ENCODE assay signal across 8 cellular contexts in genomic region chr2:73830871-73831401, GRCh38. TPM values are rescaled to one million over a fixed set of nuclear protein-coding genes. Genes with fewer than 3 reads are reported as not detected.
DNase-seq lines count a peak whose midpoint lies in the region; ATAC-seq and TF ChIP-seq lines count a peak whose summit lies in the region.

No MANE protein-coding gene starts in this region.

- H3K18ac ChIP-seq in mesenchymal stem cell (ENCODE audit: low read depth in 1 of 2, low read length in 2 of 2) (no peak overlapping the region), mesendoderm (ENCODE audit: low read length) (no peak overlapping the region)

- no peaks in the 10 kb centered on the region for H3K9me3 ChIP-seq in mesenchymal stem cell (ENCODE audit: control insufficient read depth, low read length)
- H3K9me3 ChIP-seq in upper lobe of right lung: no peaks in the 10 kb centered on the region

- H4K5ac ChIP-seq in mesendoderm (ENCODE audit: low read length): no peak overlapping the region

- peaks cover 35% of the 10 kb centered on the region for H3K4me1 ChIP-seq in ACC112 (ENCODE audit: control insufficient read depth, insufficient read depth, low read length, unreplicated experiment)
- peaks cover 6% of the 10 kb centered on the region for H3K4me1 ChIP-seq in mesenchymal stem cell (ENCODE audit: control insufficient read depth, insufficient read depth, low read depth, low read length)
- H3K4me1 ChIP-seq in mesendoderm (ENCODE audit: control insufficient read depth, low read depth, low read length): no peaks in the 10 kb centered on the region
- H3K4me1 ChIP-seq in upper lobe of right lung: peaks cover 17% of the 10 kb centered on the region

- H3K4me1 Mint-ChIP-seq in activated naive CD8-positive, alpha-beta T cell treated with anti-CD3 and anti-CD28 coated beads for 36 hours: peaks cover 37% of the 10 kb centered on the region

- no peak overlapping the region for H2BK5ac ChIP-seq in mesenchymal stem cell (ENCODE audit: low read depth, low read length, poor library complexity, severe bottlenecking)
- H2BK5ac ChIP-seq in mesendoderm (ENCODE audit: low read length): no peak overlapping the region

- no peak for ATAC-seq in GM19397 (IDR thresholded peaks at IDR 0.05; ENCODE audit: unreplicated experiment)
- no peak for ATAC-seq in upper lobe of right lung

- WGBS in mesenchymal stem cell: 73% methylated on average over 11 of the region's 11 CpGs
- WGBS in mesendoderm (ENCODE audit: extremely low coverage, insufficient coverage, low lambda C conversion rate): no CpG with 5 or more reads among the region's 11 CpGs

- H2BK12ac ChIP-seq in mesenchymal stem cell (ENCODE audit: low read length in 2 of 2): no peak overlapping the region

- H3K9me3 Mint-ChIP-seq in activated naive CD8-positive, alpha-beta T cell treated with anti-CD3 and anti-CD28 coated beads for 36 hours: peaks cover 6% of the 10 kb centered on the region

- H3K4me3 Mint-ChIP-seq in activated naive CD8-positive, alpha-beta T cell treated with anti-CD3 and anti-CD28 coated beads for 36 hours: peak overlapping the region; percentile 98

- H2AFZ ChIP-seq in ACC112 (ENCODE audit: low read length, unreplicated experiment): no peak overlapping the region
- H2AFZ ChIP-seq in mesenchymal stem cell (ENCODE audit: low read depth, low read length): no peak overlapping the region

- peaks cover 33% of the 10 kb centered on the region for H3K36me3 Mint-ChIP-seq in activated naive CD8-positive, alpha-beta T cell treated with anti-CD3 and anti-CD28 coated beads for 36 hours

- no peak overlapping the region for H4K8ac ChIP-seq in mesenchymal stem cell (ENCODE audit: low read length)
- H4K8ac ChIP-seq in mesendoderm (ENCODE audit: low read depth, low read length): no peak overlapping the region

- H3K4me2 ChIP-seq in mesenchymal stem cell (ENCODE audit: low read length, poor library complexity, severe bottlenecking): no peak overlapping the region
- H3K4me2 ChIP-seq in mesendoderm (ENCODE audit: low read length): no peak overlapping the region

- TF ChIP-seq CTCF in upper lobe of right lung (IDR thresholded peaks at IDR 0.05): no peak

- intact Hi-C loops in upper lobe of right lung (cut with DNase I): no loop called here

- DNase-seq in LHCN-M2 (ENCODE audit: low read depth) (peak; percentile 95), mesenchymal stem cell (no peak), OCI-M1 (lab: John Stamatoyannopoulos, UW) (no peak), mesendoderm (no peak), upper lobe of right lung (no peak)
- DNase-seq in activated naive CD8-positive, alpha-beta T cell treated with anti-CD3 and anti-CD28 coated beads for 36 hours: peak; percentile 28

- H3K27me3 ChIP-seq in ACC112 (ENCODE audit: insufficient read depth, low read length) (no peaks in the 10 kb centered on the region), mesenchymal stem cell (ENCODE audit: control insufficient read depth in 1 of 2, insufficient read depth in 1 of 2, low read length in 2 of 2) (peaks cover 0 to 8% of the 10 kb centered on the region in 2 experiments), mesendoderm (ENCODE audit: insufficient read depth, low read length, poor library complexity) (no peaks in the 10 kb centered on the region), upper lobe of right lung (no peaks in the 10 kb centered on the region)

- H3K79me2 ChIP-seq in ACC112 (ENCODE audit: control insufficient read depth, insufficient read depth, low read length, unreplicated experiment) (peaks cover 31% of the 10 kb centered on the region), mesendoderm (ENCODE audit: control insufficient read depth, insufficient read depth, low read length) (peaks cover 14% of the 10 kb centered on the region)

- H3K14ac ChIP-seq in mesenchymal stem cell (ENCODE audit: low read length in 2 of 2): no peak overlapping the region

- no peak overlapping the region for H3K23ac ChIP-seq in mesenchymal stem cell (ENCODE audit: low read length in 2 of 2)
- no peak overlapping the region for H3K23ac ChIP-seq in mesendoderm (ENCODE audit: low read length)

- H3K36me3 ChIP-seq in ACC112 (ENCODE audit: insufficient read depth, low read length): peaks cover 21% of the 10 kb centered on the region
- peaks cover 2 to 28% of the 10 kb centered on the region in 2 experiments for H3K36me3 ChIP-seq in mesenchymal stem cell (ENCODE audit: control insufficient read depth in 1 of 2, insufficient read depth in 2 of 2, low read depth in 1 of 2, low read length in 2 of 2)
- H3K36me3 ChIP-seq in mesendoderm (ENCODE audit: control insufficient read depth, insufficient read depth, low read length): no peaks in the 10 kb centered on the region
- H3K36me3 ChIP-seq in upper lobe of right lung: peaks cover 32% of the 10 kb centered on the region

- H2BK120ac ChIP-seq in mesenchymal stem cell (ENCODE audit: low read depth, low read length) (no peak overlapping the region), mesendoderm (ENCODE audit: low read depth, low read length) (no peak overlapping the region)

- peaks cover 7% of the 10 kb centered on the region for H3K79me1 ChIP-seq in mesenchymal stem cell (replicated peaks; ENCODE audit: low read length, poor library complexity, severe bottlenecking)
- H3K79me1 ChIP-seq in mesendoderm (ENCODE audit: low read length): peaks cover 7% of the 10 kb centered on the region

- H3K27me3 Mint-ChIP-seq in activated naive CD8-positive, alpha-beta T cell treated with anti-CD3 and anti-CD28 coated beads for 36 hours: no peaks in the 10 kb centered on the region

- H2BK15ac ChIP-seq in mesenchymal stem cell (ENCODE audit: low read depth, poor library complexity, severe bottlenecking): no peak overlapping the region
- no peak overlapping the region for H2BK15ac ChIP-seq in mesendoderm (replicated peaks; ENCODE audit: low read depth)

- H4K91ac ChIP-seq in mesenchymal stem cell (ENCODE audit: low read length): no peak overlapping the region

- no peak overlapping the region for H3K4ac ChIP-seq in mesenchymal stem cell (ENCODE audit: low read depth in 1 of 2, low read length in 2 of 2)
- no peak overlapping the region for H3K4ac ChIP-seq in mesendoderm (ENCODE audit: low read depth, low read length)

- H3K4me3 ChIP-seq in ACC112 (ENCODE audit: low read depth, low read length): peak overlapping the region; percentile 76
- no peak overlapping the region for H3K4me3 ChIP-seq in mesenchymal stem cell (ENCODE audit: insufficient read depth in 1 of 2, low read depth in 1 of 2, low read length in 2 of 2)
- H3K4me3 ChIP-seq in mesendoderm (ENCODE audit: low read length): no peak overlapping the region
- no peak overlapping the region for H3K4me3 ChIP-seq in upper lobe of right lung

- H3K9ac ChIP-seq in mesenchymal stem cell (ENCODE audit: low read length): no peak overlapping the region
- H3K9ac ChIP-seq in mesendoderm (ENCODE audit: low read length): no peak overlapping the region

- H2AK5ac ChIP-seq in mesenchymal stem cell (ENCODE audit: low read length, severe bottlenecking) (peak overlapping the region; percentile 92), mesendoderm (ENCODE audit: low read length) (no peak overlapping the region)

- H3K56ac ChIP-seq in mesendoderm (ENCODE audit: low read length): no peak overlapping the region

- H3K27ac ChIP-seq in ACC112 (ENCODE audit: low read depth, low read length): peak overlapping the region; percentile 91
- H3K27ac ChIP-seq in mesenchymal stem cell (ENCODE audit: low read length, poor library complexity, severe bottlenecking): peak overlapping the region; percentile 88
- no peak overlapping the region for H3K27ac ChIP-seq in mesendoderm (ENCODE audit: low read depth, low read length)
- H3K27ac ChIP-seq in upper lobe of right lung: no peak overlapping the region

- peak overlapping the region; percentile 96 for H3K27ac Mint-ChIP-seq in activated naive CD8-positive, alpha-beta T cell treated with anti-CD3 and anti-CD28 coated beads for 36 hours

RNA-seq across cellular contexts. Expression of gene STAMBP, which starts 2.2 kb away (rescaled TPM):
- total RNA-seq in LHCN-M2 (2014; rRNA removed) (1,102 and 1,126 TPM in 2 replicates), upper lobe of right lung (29.9 TPM)
- polyA plus RNA-seq in LHCN-M2 (2012): 460 TPM
- total RNA-seq in activated naive CD8-positive, alpha-beta T cell treated with anti-CD3 and anti-CD28 coated beads for 36 hours: 10 to 100 TPM; 72.6 to 76.4 TPM
- polyA plus RNA-seq in mesenchymal stem cell (2013, experiment 1 of 2): 41.7 TPM
- polyA plus RNA-seq in mesenchymal stem cell (2013, experiment 2 of 2): 41.6 TPM
- polyA plus RNA-seq in mesendoderm (2013, experiment 1 of 2): 60.1 TPM
- polyA plus RNA-seq in mesendoderm (2013, experiment 2 of 2): 62.7 TPM

RNA-seq across cellular contexts. Expression of gene C2orf78, which starts 47.0 kb away (rescaled TPM):
- 0.06 TPM in 1 of 2 replicates, not detected in the other for total RNA-seq in LHCN-M2 (2014; rRNA removed)
- not detected for polyA plus RNA-seq in LHCN-M2 (2012)
- not detected for total RNA-seq in activated naive CD8-positive, alpha-beta T cell treated with anti-CD3 and anti-CD28 coated beads for 36 hours
- polyA plus RNA-seq in mesenchymal stem cell (2013, experiment 1 of 2): not detected
- polyA plus RNA-seq in mesenchymal stem cell (2013, experiment 2 of 2): not detected
- 0.18 TPM for polyA plus RNA-seq in mesendoderm (2013, experiment 1 of 2)
- polyA plus RNA-seq in mesendoderm (2013, experiment 2 of 2): 0.11 TPM
- total RNA-seq in upper lobe of right lung: not detected

RNA-seq across cellular contexts. Expression of gene DUSP11, which starts 51.0 kb away (rescaled TPM):
- total RNA-seq in LHCN-M2 (2014; rRNA removed): 26.9 and 31.8 TPM in 2 replicates
- 17.7 TPM for polyA plus RNA-seq in LHCN-M2 (2012)
- total RNA-seq in activated naive CD8-positive, alpha-beta T cell treated with anti-CD3 and anti-CD28 coated beads for 36 hours: 10 to 100 TPM; 30.2 to 31.0 TPM
- 30.0 TPM for polyA plus RNA-seq in mesenchymal stem cell (2013, experiment 1 of 2)
- polyA plus RNA-seq in mesenchymal stem cell (2013, experiment 2 of 2): 38.6 TPM
- 29.4 TPM for polyA plus RNA-seq in mesendoderm (2013, experiment 1 of 2)
- polyA plus RNA-seq in mesendoderm (2013, experiment 2 of 2): 33.2 TPM
- total RNA-seq in upper lobe of right lung: 17.9 TPM

Comparison
In these comparisons a context has a peak if more than half of its experiments do, and no peak if none do; other contexts are left out.
1. H3K27ac ChIP-seq: peak in ACC112 (single experiment) and mesenchymal stem cell (single experiment); none in mesendoderm (single experiment) and upper lobe of right lung (single experiment).
2. DNase-seq: peak in LHCN-M2 (single experiment) and activated naive CD8-positive, alpha-beta T cell treated with anti-CD3 and anti-CD28 coated beads for 36 hours (single experiment); none in mesenchymal stem cell (single experiment), OCI-M1 (single experiment), mesendoderm (single experiment) and upper lobe of right lung (single experiment).
3. RNA of gene STAMBP, which starts 2.2 kb away (total RNA-seq): 1,102 to 1,126 TPM in LHCN-M2; 72.6 to 76.4 TPM in activated naive CD8-positive, alpha-beta T cell treated with anti-CD3 and anti-CD28 coated beads for 36 hours and 29.9 TPM in upper lobe of right lung (single experiment); every median in the first group is over 10 times any median in the second.